In the genomic region with DNA sequence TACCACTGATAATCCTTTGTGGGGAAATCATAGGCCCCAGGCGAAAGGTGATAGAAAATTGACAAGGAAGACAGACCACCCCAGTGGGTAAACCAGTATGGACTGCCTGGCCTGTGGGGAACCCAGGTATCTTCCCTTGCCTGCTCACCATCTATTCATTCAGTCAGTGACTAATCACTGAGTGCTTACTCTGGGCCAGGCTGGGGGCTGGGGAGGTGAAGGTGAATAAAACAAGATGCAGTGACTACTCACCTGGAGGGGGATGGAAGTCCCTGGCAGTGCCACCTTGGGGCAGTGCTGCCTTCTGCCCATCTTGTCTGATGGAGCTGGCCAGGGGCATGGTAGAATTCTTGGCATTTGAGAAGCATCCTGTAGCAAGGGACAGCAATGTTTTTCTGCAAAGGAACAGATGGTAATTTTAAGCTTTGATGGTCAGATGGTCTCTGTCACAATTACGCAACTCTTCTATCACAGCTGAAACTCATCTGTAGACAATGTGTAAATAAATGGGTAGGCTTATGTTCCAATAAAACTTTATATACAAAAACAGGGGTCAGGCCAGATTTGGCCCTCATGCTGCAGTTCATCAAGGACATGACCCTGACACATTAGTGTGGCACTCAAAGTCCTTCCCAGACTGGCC, we compare ENCODE assay signal across 35 cellular contexts. TPM values are rescaled to one million over a fixed set of nuclear protein-coding genes. Genes with fewer than 3 reads are reported as not detected.
DNase-seq lines count a peak whose midpoint lies in the region; FAIRE-seq and TF ChIP-seq lines count a peak whose summit lies in the region.
"Had no signal": no experiment of that assay in that cellular context is flagged by ENCODE, and none has a peak within 500 bp of the region (broad histone marks: within the 10 kb centered on the region; RNA-seq: fewer than 3 reads in every experiment).

No MANE protein-coding gene starts in this region.

- H3K36me3 ChIP-seq in mammary epithelial cell (ENCODE audit: insufficient read depth, low read length) (no peaks in the 10 kb centered on the region), breast epithelium (no peaks in the 10 kb centered on the region)
- H3K36me3 ChIP-seq: esophagus squamous epithelium, gastroesophageal sphincter, stomach, tibial artery had no signal

- POLR2A ChIA-PET in RWPE1 (lab: Yijun Ruan, JAX; ENCODE audit: low non-redundant PET), result no interaction called here

- H4K20me1 ChIP-seq in mammary epithelial cell (ENCODE audit: insufficient read depth, low read length), result no peaks in the 10 kb centered on the region

- no peak overlapping the region for H3K4me3 ChIP-seq in mammary epithelial cell (replicated peaks in 1 of 3; ENCODE audit: insufficient read depth in 1 of 3, low read depth in 2 of 3, low read length in 3 of 3)
- no peak overlapping the region for H3K4me3 ChIP-seq in breast epithelium
- H3K4me3 ChIP-seq: esophagus squamous epithelium, gastroesophageal sphincter, GM23248, skin epidermis, stomach, tibial artery had no signal

- no TSS peak for BruUV-seq in mammary epithelial cell (replicated peaks; lab: Mats Ljungman, UMichigan)

- no peak for TF ChIP-seq POLR2A in breast epithelium (IDR thresholded peaks at IDR 0.05)

- DNase-seq in mammary epithelial cell (peak; percentile 81), breast epithelium (ENCODE audit: low spot score in 2 of 2) (no peak), RWPE1 (ENCODE audit: low spot score) (peak; percentile 2), epithelial cell of prostate (ENCODE audit: low read depth, low spot score) (peak; percentile 53), urothelium cell line (ENCODE audit: low spot score) (no peak), foreskin melanocyte (no peak), NCI-H1092 treated with DMSO at 0.1 percent for 48 hours (lab: John Stamatoyannopoulos, UW) (no peak)
- DNase-seq in activated CD8-positive, alpha-beta memory T cell treated with anti-CD3 and anti-CD28 coated beads, Interleukin-2, amount 50 U/mL, for 4 hours, result no peak
- DNase-seq: activated CD4-positive, alpha-beta memory T cell treated with anti-CD3 and anti-CD28 coated beads, Interleukin-2, amount 10 ng/mL, durations not matched to agents 7 days and 5 days; CD4-positive, alpha-beta T cell; endodermal cell; esophagus squamous epithelium; GM23248; HFFc6; hypothalamus; immature natural killer cell; left ventricle myocardium superior; naive B cell; NCI-H2107; NK-92 treated with Interleukin-12 subunit alpha and Interleukin-12 subunit beta, amount 100 ng/mL, for 24 hours; nucleus accumbens; stimulated activated CD4-positive, alpha-beta T cell treated with anti-CD3 and anti-CD28 coated beads, Interleukin-1b, Interleukin-23, amount 100 ng/mL, for 48 hours; stimulated activated CD8-positive, alpha-beta memory T cell treated with anti-CD3 and anti-CD28 coated beads, Interleukin-4, amount 100 ng/mL, for 48 hours; stomach; tibial artery had no signal

- no peak for TF ChIP-seq CTCF in mammary epithelial cell (conservative IDR thresholded peaks at IDR 0.05 in 1 of 2, IDR thresholded peaks at IDR 0.05 in 1 of 2; ENCODE audit: extremely low read depth in 1 of 2, insufficient read depth in 1 of 2, low read depth in 1 of 2, low read length in 2 of 2)
- no peak for TF ChIP-seq CTCF in breast epithelium (IDR thresholded peaks at IDR 0.05)
- TF ChIP-seq CTCF in RWPE1 (conservative IDR thresholded peaks at IDR 0.05; ENCODE audit: low read depth), result no peak

- no peak overlapping the region for H3K27ac ChIP-seq in mammary epithelial cell (ENCODE audit: insufficient read depth, low read depth, low read length)
- no peak overlapping the region for H3K27ac ChIP-seq in breast epithelium
- H3K27ac ChIP-seq in RWPE1, result no peak overlapping the region
- H3K27ac ChIP-seq in epithelial cell of prostate, result peak overlapping the region; percentile 43
- H3K27ac ChIP-seq: esophagus squamous epithelium, GM23248, skin epidermis, stomach, tibial artery had no signal

- FAIRE-seq in urothelium cell line (lab: Jason Lieb, UNC), result peak; percentile 86
- FAIRE-seq: A204.1, D721Med, GM12892 had no signal

- dilution Hi-C loops in mammary epithelial cell (cut with HindIII; ENCODE audit: low sequenced_read_pairs), result no loop called here

- H3K9me3 ChIP-seq in mammary epithelial cell (replicated peaks; ENCODE audit: insufficient read depth, low read length) (peaks cover 23% of the 10 kb centered on the region), breast epithelium (no peaks in the 10 kb centered on the region)
- H3K9me3 ChIP-seq: esophagus squamous epithelium, gastroesophageal sphincter, stomach, tibial artery had no signal

- no peak overlapping the region for H3K4me2 ChIP-seq in mammary epithelial cell (ENCODE audit: insufficient read depth, low read depth, low read length)

- intact Hi-C loops in mammary epithelial cell (cut with micrococcal nuclease), result no loop called here
- intact Hi-C loops in breast epithelium (cut with DNase I; ENCODE audit: low total_unique reads), result no loop called here

- H3K4me1 ChIP-seq in mammary epithelial cell (ENCODE audit: insufficient read depth, low read length), result no peaks in the 10 kb centered on the region
- H3K4me1 ChIP-seq in breast epithelium, result no peaks in the 10 kb centered on the region
- H3K4me1 ChIP-seq: esophagus squamous epithelium, gastroesophageal sphincter, stomach, tibial artery had no signal

- H3K27me3 ChIP-seq in mammary epithelial cell (ENCODE audit: insufficient read depth, low read length), result no peaks in the 10 kb centered on the region
- H3K27me3 ChIP-seq in breast epithelium, result no peaks in the 10 kb centered on the region
- H3K27me3 ChIP-seq: stomach, tibial artery had no signal

- CTCF ChIA-PET in mammary epithelial cell (lab: Charles Lee; ENCODE audit: low non-redundant PET), result no interaction called here
- CTCF ChIA-PET in RWPE1 (lab: Yijun Ruan, JAX), result no interaction called here

- H3K79me2 ChIP-seq in mammary epithelial cell (ENCODE audit: insufficient read depth, low read length), result no peaks in the 10 kb centered on the region

- no peak overlapping the region for H2AFZ ChIP-seq in mammary epithelial cell (ENCODE audit: low read depth, low read length)
- H2AFZ ChIP-seq: GM23248 had no signal

- H3K9ac ChIP-seq in mammary epithelial cell (ENCODE audit: insufficient read depth, low read length), result no peak overlapping the region
- H3K9ac ChIP-seq: GM23248 had no signal

- 64% methylated on average over 2 of the region's 2 CpGs for WGBS in mammary epithelial cell (ENCODE audit: low coverage, missing lambda C conversion rate)

- in situ Hi-C loops in mammary epithelial cell (cut with MboI; ENCODE audit: low sequenced_read_pairs in 2 of 2), result no loop called here

RNA-seq across cellular contexts. Expression of gene ISX, which starts 4.6 kb away (rescaled TPM):
- total RNA-seq in mammary epithelial cell (not detected), breast epithelium (under 1 TPM in 1 of 3 donors, not detected in 2; under 0.01 TPM)
- not detected for polyA plus RNA-seq in mammary epithelial cell
- polyA minus RNA-seq in mammary epithelial cell, result not detected
- total RNA-seq: activated CD4-positive, alpha-beta memory T cell treated with anti-CD3 and anti-CD28 coated beads, Interleukin-2, amount 10 ng/mL, durations not matched to agents 7 days and 5 days; activated naive CD4-positive, alpha-beta T cell treated with anti-CD3 and anti-CD28 coated beads, Interleukin-2, amount 50 U/mL, for 72 hours; CD4-positive, alpha-beta T cell; esophagus squamous epithelium; gastroesophageal sphincter; GM23248; HFFc6; left ventricle myocardium superior; M059J; NCI-H460; pulmonary artery endothelial cell had no signal
- polyA plus RNA-seq: GM23248, IgD-negative memory B cell, immature natural killer cell, stomach had no signal

Comparison
In these comparisons a context has a peak if more than half of its experiments do, and no peak if none do; other contexts are left out.
1. DNase-seq: peak in mammary epithelial cell (single experiment), RWPE1 (single experiment) and epithelial cell of prostate (single experiment); none in breast epithelium (0 of 2), urothelium cell line (single experiment), foreskin melanocyte (single experiment), activated CD8-positive, alpha-beta memory T cell treated with anti-CD3 and anti-CD28 coated beads, Interleukin-2, amount 50 U/mL, for 4 hours (single experiment) and NCI-H1092 treated with DMSO at 0.1 percent for 48 hours (single experiment).